10 cellular contexts compared by ENCODE assay signal in the genomic region with DNA sequence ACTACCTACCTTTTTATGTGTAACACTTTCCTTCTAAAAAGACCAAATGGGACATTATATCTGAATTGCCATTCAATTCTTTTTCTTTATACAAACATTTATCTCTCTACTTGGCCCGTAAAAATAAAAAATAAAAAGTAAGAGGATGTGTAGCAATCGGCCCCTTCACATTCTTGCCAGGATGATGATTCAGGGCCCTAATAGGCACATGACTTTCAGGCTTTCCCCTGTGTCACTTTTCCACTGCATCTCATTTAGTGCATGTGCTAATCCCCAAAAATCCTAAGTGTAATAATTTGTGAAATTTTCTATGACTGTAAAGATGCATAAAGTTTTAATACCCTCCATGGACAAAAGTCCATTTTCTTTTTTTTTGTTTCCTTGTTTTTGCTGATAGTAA. TPM values are rescaled to one million over a fixed set of nuclear protein-coding genes. Genes with fewer than 3 reads are reported as not detected.
DNase-seq lines count a peak whose midpoint lies in the region; ATAC-seq and TF ChIP-seq lines count a peak whose summit lies in the region.
"Had no signal": no experiment of that assay in that cellular context is flagged by ENCODE, and none has a peak within 500 bp of the region (broad histone marks: within the 10 kb centered on the region; RNA-seq: fewer than 3 reads in every experiment).

No MANE protein-coding gene starts in this region.

- TF ChIP-seq CTCF in CD14-positive monocyte (IDR thresholded peaks at IDR 0.05) (no peak), osteoblast (IDR thresholded peaks at IDR 0.05; ENCODE audit: extremely low read depth, low read depth, low read length) (no peak), right atrium auricular region (IDR thresholded peaks at IDR 0.05) (no peak)

- H3K9me3 ChIP-seq in osteoblast (ENCODE audit: low read depth, low read length) (peaks cover 3% of the 10 kb centered on the region), right atrium auricular region (peaks cover 0 to 7% of the 10 kb centered on the region in 2 donors)
- H3K9me3 ChIP-seq: neutrophil had no signal

- H3K27me3 Mint-ChIP-seq in CD14-positive monocyte (ENCODE audit: low read depth in 3 of 3) = peaks cover 0 to 2% (median 0%) of the 10 kb centered on the region in 3 donors
- no peaks in the 10 kb centered on the region for H3K27me3 Mint-ChIP-seq in activated CD8-positive, alpha-beta T cell treated with anti-CD3 and anti-CD28 coated beads, Interleukin-2, amount 10 ng/mL, durations not matched to agents 7 days and 5 days (ENCODE audit: low read depth)

- CTCF ChIA-PET in activated CD8-positive, alpha-beta T cell treated with anti-CD3 and anti-CD28 coated beads, Interleukin-2, amount 10 ng/mL, durations not matched to agents 7 days and 5 days (lab: Charles Lee) = no interaction called here

- H3K9me3 Mint-ChIP-seq in CD14-positive monocyte = peaks cover 0 to 9% (median 3%) of the 10 kb centered on the region in 7 donors
- peaks cover 15% of the 10 kb centered on the region for H3K9me3 Mint-ChIP-seq in activated CD8-positive, alpha-beta T cell treated with anti-CD3 and anti-CD28 coated beads, Interleukin-2, amount 10 ng/mL, durations not matched to agents 7 days and 5 days (ENCODE audit: insufficient read depth)

- peak overlapping the region; percentile 3 to 24 for H3K4me3 Mint-ChIP-seq in CD14-positive monocyte
- H3K4me3 Mint-ChIP-seq in activated CD8-positive, alpha-beta T cell treated with anti-CD3 and anti-CD28 coated beads, Interleukin-2, amount 10 ng/mL, durations not matched to agents 7 days and 5 days = no peak overlapping the region

- peak overlapping the region; percentile 54 for H3K4me2 ChIP-seq in osteoblast (ENCODE audit: insufficient read depth, low read length)

- peak overlapping the region; percentile 80 for H2AFZ ChIP-seq in osteoblast (ENCODE audit: low read length)

- peaks cover 38% of the 10 kb centered on the region for H3K4me1 Mint-ChIP-seq in CD14-positive monocyte
- peaks cover 10% of the 10 kb centered on the region for H3K4me1 Mint-ChIP-seq in activated CD8-positive, alpha-beta T cell treated with anti-CD3 and anti-CD28 coated beads, Interleukin-2, amount 10 ng/mL, durations not matched to agents 7 days and 5 days (ENCODE audit: low read depth)

- no peaks in the 10 kb centered on the region for H3K36me3 ChIP-seq in osteoblast (ENCODE audit: insufficient read depth, low read length)
- H3K36me3 ChIP-seq in right atrium auricular region = no peaks in the 10 kb centered on the region
- H3K36me3 ChIP-seq: neutrophil had no signal

- peak overlapping the region; percentile 89 to 99 (median 96) for H3K27ac Mint-ChIP-seq in CD14-positive monocyte
- H3K27ac Mint-ChIP-seq in activated CD8-positive, alpha-beta T cell treated with anti-CD3 and anti-CD28 coated beads, Interleukin-2, amount 10 ng/mL, durations not matched to agents 7 days and 5 days = no peak overlapping the region

- no peaks in the 10 kb centered on the region for H4K20me1 ChIP-seq in osteoblast (ENCODE audit: insufficient read depth, low read length)

- H3K27ac ChIP-seq in osteoblast (ENCODE audit: low read depth, low read length) (peak overlapping the region; percentile 95), right atrium auricular region (no peak overlapping the region)
- H3K27ac ChIP-seq: neutrophil had no signal

- intact Hi-C loops in CD14-positive monocyte (cut with micrococcal nuclease) = loop anchor here (2.0 to 10.0 kb wide), 2 partner anchors 23 to 133 kb away; a partner anchor contains a TSS

- ATAC-seq in left lobe of liver (no peak), GM18870 (IDR thresholded peaks at IDR 0.05; ENCODE audit: unreplicated experiment) (no peak)
- no peak for ATAC-seq in activated CD8-positive, alpha-beta T cell treated with anti-CD3 and anti-CD28 coated beads, Interleukin-2, amount 10 ng/mL, durations not matched to agents 7 days and 5 days

- DNase-seq in CD14-positive monocyte (ENCODE audit: low spot score) (peak; percentile 85), NCI-H226 (peak; percentile 20), dermis microvascular lymphatic vessel endothelial cell (ENCODE audit: low read depth in 2 of 2) (peak; percentile 2 to 21), osteoblast (ENCODE audit: insufficient read length, low spot score, missing footprints) (peak; percentile 82), left lobe of liver (ENCODE audit: low spot score) (no peak), right atrium auricular region (ENCODE audit: low spot score) (no peak)
- no peak for DNase-seq in activated CD8-positive, alpha-beta T cell treated with anti-CD3 and anti-CD28 coated beads, Interleukin-2, amount 10 ng/mL, durations not matched to agents 7 days and 5 days
- DNase-seq: NCI-H1417 treated with DMSO at 0.1 percent for 48 hours had no signal

- H3K79me2 ChIP-seq in osteoblast (ENCODE audit: insufficient read depth, low read length) = no peaks in the 10 kb centered on the region

- H3K36me3 Mint-ChIP-seq in CD14-positive monocyte = peaks cover 7 to 14% of the 10 kb centered on the region in 2 donors
- peaks cover 5% of the 10 kb centered on the region for H3K36me3 Mint-ChIP-seq in activated CD8-positive, alpha-beta T cell treated with anti-CD3 and anti-CD28 coated beads, Interleukin-2, amount 10 ng/mL, durations not matched to agents 7 days and 5 days (ENCODE audit: low read depth)

- H3K4me3 ChIP-seq in osteoblast (ENCODE audit: insufficient read depth, low read length) (no peak overlapping the region), right atrium auricular region (no peak overlapping the region)

- no peaks in the 10 kb centered on the region for H3K27me3 ChIP-seq in osteoblast (ENCODE audit: insufficient read depth, low read length)
- H3K27me3 ChIP-seq in right atrium auricular region = no peaks in the 10 kb centered on the region
- H3K27me3 ChIP-seq: neutrophil had no signal

- H3K4me1 ChIP-seq in osteoblast (ENCODE audit: insufficient read depth, low read length) (peaks cover 33% of the 10 kb centered on the region), right atrium auricular region (no peaks in the 10 kb centered on the region)

- POLR2A ChIA-PET in activated CD8-positive, alpha-beta T cell treated with anti-CD3 and anti-CD28 coated beads, Interleukin-2, amount 10 ng/mL, durations not matched to agents 7 days and 5 days (lab: Charles Lee) = no interaction called here

RNA-seq across cellular contexts. Expression of a gene that starts 23.0 kb away (rescaled TPM):
- polyA plus RNA-seq in CD14-positive monocyte = 10 to 100 TPM; 53.9 to 59.3 TPM
- total RNA-seq in dermis microvascular lymphatic vessel endothelial cell (14.5 and 21.7 TPM in 2 replicates), osteoblast (89.3 and 99.9 TPM in 2 replicates), left lobe of liver (12.3 TPM), right atrium auricular region (10 to 100 TPM; 14.9 to 18.5 TPM)
- 10 to 100 TPM; 25.3 to 26.5 TPM for total RNA-seq in activated CD8-positive, alpha-beta T cell treated with anti-CD3 and anti-CD28 coated beads, Interleukin-2, amount 10 ng/mL, durations not matched to agents 7 days and 5 days

Comparison
In these comparisons a context has a peak if more than half of its experiments do, and no peak if none do; other contexts are left out.
1. DNase-seq: peak in CD14-positive monocyte (single experiment), NCI-H226 (single experiment), dermis microvascular lymphatic vessel endothelial cell (2 of 2) and osteoblast (single experiment); none in left lobe of liver (single experiment), activated CD8-positive, alpha-beta T cell treated with anti-CD3 and anti-CD28 coated beads, Interleukin-2, amount 10 ng/mL, durations not matched to agents 7 days and 5 days (single experiment) and right atrium auricular region (single experiment).